Comparison of ENCODE assay signal across 1 cellular context in the genomic region with DNA sequence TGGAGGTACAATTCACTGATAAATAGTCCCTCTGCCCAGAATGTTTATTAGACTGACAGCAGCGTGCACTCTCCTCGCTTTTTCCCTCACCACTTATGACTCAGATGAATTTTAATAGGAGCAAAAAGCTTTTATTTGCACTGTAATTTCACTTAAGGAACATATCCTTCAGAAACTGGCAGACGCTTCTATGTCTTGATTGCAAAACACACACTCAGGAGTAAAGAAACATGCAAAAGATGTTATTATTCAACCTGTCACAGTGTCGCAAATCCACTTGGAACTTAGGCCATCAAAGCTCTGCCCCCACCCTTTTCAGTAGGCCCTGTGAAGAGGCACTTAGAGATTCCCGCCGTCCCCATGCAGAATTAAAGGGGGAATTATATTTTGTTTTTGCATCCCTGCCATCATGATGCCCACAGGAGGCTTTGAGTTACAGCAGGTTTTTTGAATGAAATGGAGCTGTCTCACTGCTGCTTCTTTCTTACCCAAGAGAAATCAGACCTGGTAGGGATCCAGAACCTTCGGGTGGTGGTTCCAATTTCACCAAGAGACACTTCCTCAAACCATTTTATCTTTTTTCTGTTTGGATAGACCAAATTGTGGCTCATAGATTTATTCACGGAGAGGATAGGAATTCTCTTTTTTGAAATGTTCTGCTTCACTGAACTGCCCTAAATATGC.
TF ChIP-seq lines count a peak whose summit lies in the region.

No MANE protein-coding gene starts in this region.

TF ChIP-seq in SK-N-SH, 30 proteins besides CTCF, POLR2A, EP300 and RAD21 (continued from another document):
- no peak for TF ChIP-seq ZBTB33 (IDR thresholded peaks at IDR 0.05; ENCODE audit: borderline replicate concordance, low read depth)
- TF ChIP-seq RFX5 (IDR thresholded peaks at IDR 0.05; ENCODE audit: low read length): no peak
- no peak for TF ChIP-seq USF1 (IDR thresholded peaks at IDR 0.05; ENCODE audit: borderline replicate concordance, low read depth)
- no peak for TF ChIP-seq JUND (IDR thresholded peaks at IDR 0.05)
- no peak for TF ChIP-seq MXI1 (IDR thresholded peaks at IDR 0.05; ENCODE audit: low read depth, low read length)
- no peak for TF ChIP-seq MAX (IDR thresholded peaks at IDR 0.05; ENCODE audit: low read depth)
- TF ChIP-seq GATA2 (CRISPR knock-in tag; IDR thresholded peaks at IDR 0.05): no peak
TF ChIP-seq in SK-N-SH: peak in this region for 0.
